ENCODE assay signal across 9 cellular contexts in the genomic region with DNA sequence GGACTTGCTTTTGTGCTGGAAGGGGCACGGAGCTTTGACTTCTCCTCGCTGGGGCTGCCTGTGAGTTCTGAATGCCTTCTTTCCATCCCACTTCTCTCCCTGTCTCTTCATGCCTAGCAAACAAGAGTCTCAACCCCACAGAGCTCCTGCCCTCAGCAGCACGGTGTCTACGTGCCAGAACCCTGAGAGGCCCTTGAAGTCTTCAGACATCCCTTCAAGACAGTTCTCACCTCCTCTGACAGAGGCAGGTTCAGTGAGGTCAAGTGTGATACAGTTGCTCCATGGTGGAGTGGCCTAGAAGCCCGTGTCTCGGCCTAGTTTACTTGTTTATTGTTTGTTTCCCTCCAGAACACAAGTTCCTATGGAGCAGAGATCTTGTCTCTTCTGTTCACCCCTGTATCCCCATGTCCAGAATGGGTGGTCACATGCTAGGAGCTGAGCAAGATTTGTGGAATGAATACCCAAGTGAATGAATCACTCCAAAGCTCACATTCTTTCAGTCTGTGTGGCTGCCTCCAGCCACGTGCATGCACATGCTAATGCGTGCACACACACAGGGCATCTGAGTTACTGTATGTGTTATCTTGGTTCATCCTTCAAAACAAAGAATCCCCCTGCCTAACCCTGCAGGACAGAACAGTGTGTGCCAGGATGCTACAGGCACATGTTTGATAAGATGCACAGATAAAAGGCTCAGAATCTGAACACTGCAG.
A peak's percentile ranks its signal among the peaks of the same experiment; 100 is the strongest.
DNase-seq lines count a peak whose midpoint lies in the region; ATAC-seq and TF ChIP-seq lines count a peak whose summit lies in the region.
"Had no signal": no experiment of that assay in that cellular context is flagged by ENCODE, and none has a peak within 500 bp of the region (broad histone marks: within the 10 kb centered on the region; RNA-seq: fewer than 3 reads in every experiment).

No MANE protein-coding gene starts in this region.

- TF ChIP-seq POLR2A in testis (IDR thresholded peaks at IDR 0.05): no peak

- intact Hi-C loops in testis (cut with DNase I; ENCODE audit: low total_unique reads): no loop called here

- WGBS in testis, 2 donors: 63 to 65% methylated on average over 8 of the region's 8 CpGs

- peak overlapping the region; percentile 76 to 81 for H3K27ac ChIP-seq in testis

- H3K9me3 Mint-ChIP-seq in HFFc6: no peaks in the 10 kb centered on the region
- H3K9me3 Mint-ChIP-seq: T-helper 2 cell treated with Interferon-gamma antibody and Interleukin-4, amounts not matched to agents 5 μg/mL and 100 μg/mL, for 36 hours had no signal

- DNase-seq in HFFc6 (peak; percentile 96), astrocyte of the cerebellum (ENCODE audit: low read depth) (peak; percentile 80), islet precursor cell (peak; percentile 96), testis (peak; percentile 65), H7 (no peak), left lobe of liver (ENCODE audit: low spot score) (no peak), NCI-H1048 (lab: John Stamatoyannopoulos, UW) (no peak)
- DNase-seq: activated naive CD4-positive, alpha-beta T cell treated with anti-CD3 and anti-CD28 coated beads, Interleukin-2, amount 50 U/mL, for 16 hours had no signal

- peak overlapping the region; percentile 85 for H3K4me3 Mint-ChIP-seq in HFFc6
- H3K4me3 Mint-ChIP-seq: T-helper 2 cell treated with Interferon-gamma antibody and Interleukin-4, amounts not matched to agents 5 μg/mL and 100 μg/mL, for 36 hours had no signal

- H3K4me1 ChIP-seq in testis: peaks cover 18% of the 10 kb centered on the region

- no peaks in the 10 kb centered on the region for H3K9me3 ChIP-seq in testis

- peak overlapping the region; percentile 98 for H3K27ac Mint-ChIP-seq in HFFc6
- H3K27ac Mint-ChIP-seq: T-helper 2 cell treated with Interferon-gamma antibody and Interleukin-4, amounts not matched to agents 5 μg/mL and 100 μg/mL, for 36 hours had no signal

- no peak for TF ChIP-seq CTCF in HFFc6 (IDR thresholded peaks at IDR 0.05)
- TF ChIP-seq CTCF in astrocyte of the cerebellum (IDR thresholded peaks at IDR 0.05; ENCODE audit: low read depth, low read length, missing control alignments): no peak
- TF ChIP-seq CTCF in testis (IDR thresholded peaks at IDR 0.05): no peak

- in situ Hi-C loops in astrocyte of the cerebellum (cut with HindIII; ENCODE audit: low sequenced_read_pairs): no loop called here

- ATAC-seq in left lobe of liver: no peak

- no peaks in the 10 kb centered on the region for H3K36me3 ChIP-seq in testis (ENCODE audit: low read depth, missing control alignments)
- no peaks in the 10 kb centered on the region for H3K36me3 ChIP-seq in H7 (replicated peaks; ENCODE audit: control insufficient read depth, insufficient read depth, low read length)

- no peaks in the 10 kb centered on the region for H3K27me3 Mint-ChIP-seq in HFFc6 (ENCODE audit: insufficient read depth)

- H3K27me3 ChIP-seq in testis (no peaks in the 10 kb centered on the region), H7 (ENCODE audit: control insufficient read depth, insufficient read depth, low read length) (no peaks in the 10 kb centered on the region)

- H3K36me3 Mint-ChIP-seq in HFFc6 (ENCODE audit: low read depth): peaks cover 25% of the 10 kb centered on the region

- peaks cover 29% of the 10 kb centered on the region for H3K4me1 Mint-ChIP-seq in HFFc6 (ENCODE audit: low read depth)

- peak overlapping the region; percentile 7 for H3K4me3 ChIP-seq in astrocyte of the cerebellum (ENCODE audit: low read depth, low read length)
- H3K4me3 ChIP-seq in testis: no peak overlapping the region
- H3K4me3 ChIP-seq in H7 (ENCODE audit: insufficient read depth, low read depth, low read length): no peak overlapping the region

Comparison
In these comparisons a context has a peak if more than half of its experiments do, and no peak if none do; other contexts are left out.
1. DNase-seq: peak in HFFc6 (single experiment), astrocyte of the cerebellum (single experiment), islet precursor cell (single experiment) and testis (single experiment); none in H7 (single experiment), left lobe of liver (single experiment) and NCI-H1048 (single experiment).